15 cellular contexts compared by ENCODE assay signal in the genomic region with DNA sequence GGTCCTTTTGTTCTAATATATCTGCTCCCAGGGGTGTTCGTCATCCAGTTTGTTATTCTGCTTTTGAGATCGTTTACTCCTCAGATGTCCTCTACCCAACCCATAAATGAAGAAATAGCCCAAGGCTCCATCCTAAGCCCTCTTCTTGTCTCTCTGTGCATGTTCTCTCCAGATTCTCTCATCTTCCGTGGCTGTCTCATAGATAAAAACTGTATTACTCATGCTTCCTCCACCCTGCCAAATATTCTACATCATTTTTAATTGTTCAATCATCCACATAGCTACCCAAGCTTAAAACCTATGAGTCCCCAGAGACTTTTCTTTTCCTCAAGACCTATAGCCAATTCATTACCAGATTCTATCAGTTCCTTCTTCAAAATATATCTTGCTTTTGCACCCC. TPM values are rescaled to one million over a fixed set of nuclear protein-coding genes. Genes with fewer than 3 reads are reported as not detected.
DNase-seq lines count a peak whose midpoint lies in the region; ATAC-seq, FAIRE-seq and TF ChIP-seq lines count a peak whose summit lies in the region.
"Had no signal": no experiment of that assay in that cellular context is flagged by ENCODE, and none has a peak within 500 bp of the region (broad histone marks: within the 10 kb centered on the region; RNA-seq: fewer than 3 reads in every experiment).

No MANE protein-coding gene starts in this region.

- peaks cover 3% of the 10 kb centered on the region for H3K27me3 Mint-ChIP-seq in mesothelial cell of epicardium (ENCODE audit: low read depth)
- H3K27me3 Mint-ChIP-seq in naive thymus-derived CD8-positive, alpha-beta T cell, result peaks cover 4 to 20% (median 14%) of the 10 kb centered on the region in 5 donors

- no peak overlapping the region for H3K27ac ChIP-seq in prostate gland
- H3K27ac ChIP-seq: hepatocyte had no signal

- H3K4me1 ChIP-seq in prostate gland (replicated peaks), result no peaks in the 10 kb centered on the region

- no peaks in the 10 kb centered on the region for H3K9me3 ChIP-seq in prostate gland

- WGBS in prostate gland, result 78% methylated on average over 3 of the region's 3 CpGs

- intact Hi-C loops in prostate gland (cut with DNase I), result no loop called here

- H3K36me3 Mint-ChIP-seq in mesothelial cell of epicardium, result no peaks in the 10 kb centered on the region
- H3K36me3 Mint-ChIP-seq in naive thymus-derived CD8-positive, alpha-beta T cell, result no peaks in the 10 kb centered on the region
- H3K36me3 Mint-ChIP-seq: IgD-negative memory B cell had no signal

- H3K27ac Mint-ChIP-seq in mesothelial cell of epicardium, result no peak overlapping the region
- H3K27ac Mint-ChIP-seq in naive thymus-derived CD8-positive, alpha-beta T cell, result no peak overlapping the region

- ATAC-seq in HG02981 (IDR thresholded peaks at IDR 0.05; ENCODE audit: unreplicated experiment), result no peak
- ATAC-seq in naive thymus-derived CD8-positive, alpha-beta T cell, result no peak

- H3K4me3 ChIP-seq in fibroblast of pulmonary artery (replicated peaks; ENCODE audit: low read depth, low read length) (no peak overlapping the region), prostate gland (no peak overlapping the region)
- H3K4me3 ChIP-seq: hepatocyte had no signal

- no peak for TF ChIP-seq CTCF in fibroblast of pulmonary artery (IDR thresholded peaks at IDR 0.05; ENCODE audit: low read length, missing control alignments)
- no peak for TF ChIP-seq CTCF in prostate gland (IDR thresholded peaks at IDR 0.05)
- TF ChIP-seq CTCF in mesothelial cell of epicardium (IDR thresholded peaks at IDR 0.05; ENCODE audit: unreplicated experiment), result no peak

- peaks cover 3% of the 10 kb centered on the region for H3K4me1 Mint-ChIP-seq in mesothelial cell of epicardium
- peaks cover 0 to 10% (median 0%) of the 10 kb centered on the region in 4 donors for H3K4me1 Mint-ChIP-seq in naive thymus-derived CD8-positive, alpha-beta T cell

- peak; percentile 76 for FAIRE-seq in H54 (lab: Jason Lieb, UNC)

- DNase-seq in A172 (ENCODE audit: low spot score) (peak; percentile 72), H54 (ENCODE audit: insufficient read length, low spot score) (no peak), SW 1271 (lab: John Stamatoyannopoulos, UW) (peak; percentile 13 to 41), fibroblast of pulmonary artery (ENCODE audit: low read depth) (peak; percentile 68), prostate gland (ENCODE audit: low spot score) (no peak), mesothelial cell of epicardium (ENCODE audit: low spot score in 2 of 2, unreplicated experiment in 2 of 2) (no peak)
- no peak for DNase-seq in naive thymus-derived CD8-positive, alpha-beta T cell
- DNase-seq: activated CD8-positive, alpha-beta memory T cell treated with anti-CD3 and anti-CD28 coated beads, Interleukin-2, amount 50 U/mL, for 48 hours; DMS79 treated with DMSO at 0.1 percent for 48 hours; NCI-H146; NCI-H69; SHP77 treated with DMSO at 0.1 percent for 48 hours had no signal

- no peaks in the 10 kb centered on the region for H3K9me3 Mint-ChIP-seq in mesothelial cell of epicardium
- no peaks in the 10 kb centered on the region for H3K9me3 Mint-ChIP-seq in naive thymus-derived CD8-positive, alpha-beta T cell

- POLR2A ChIA-PET in naive thymus-derived CD8-positive, alpha-beta T cell (lab: Charles Lee), result no interaction called here

- TF ChIP-seq POLR2A in H54 (IDR thresholded peaks at IDR 0.05; ENCODE audit: low read depth, low read length), result no peak
- no peak for TF ChIP-seq POLR2A in prostate gland (IDR thresholded peaks at IDR 0.05)

- no peaks in the 10 kb centered on the region for H3K27me3 ChIP-seq in prostate gland (replicated peaks; ENCODE audit: insufficient read depth)
- H3K27me3 ChIP-seq: hepatocyte had no signal

- H3K4me3 Mint-ChIP-seq in mesothelial cell of epicardium, result no peak overlapping the region
- no peak overlapping the region for H3K4me3 Mint-ChIP-seq in naive thymus-derived CD8-positive, alpha-beta T cell
- H3K4me3 Mint-ChIP-seq: IgD-negative memory B cell had no signal

- H3K36me3 ChIP-seq in prostate gland, result no peaks in the 10 kb centered on the region

RNA-seq across cellular contexts. Expression of gene CAV1, which starts 44.9 kb away (rescaled TPM):
- 177 and 219 TPM in 2 replicates for total RNA-seq in A172 (2014; rRNA removed; shearing (Covaris generic))
- total RNA-seq in prostate gland (100 to 1,000 TPM in 1 of 2 donors, 10 to 100 TPM in 1; 54.0 to 114 TPM), mesothelial cell of epicardium (2.6 to 3.4 TPM (median 2.7 TPM) in 3 replicates)
- not detected for total RNA-seq in naive thymus-derived CD8-positive, alpha-beta T cell
- polyA plus RNA-seq in naive thymus-derived CD8-positive, alpha-beta T cell, result not detected

Comparison
In these comparisons a context has a peak if more than half of its experiments do, and no peak if none do; other contexts are left out.
1. DNase-seq: peak in A172 (single experiment), SW 1271 (2 of 2) and fibroblast of pulmonary artery (single experiment); none in H54 (single experiment), prostate gland (single experiment), mesothelial cell of epicardium (0 of 2) and naive thymus-derived CD8-positive, alpha-beta T cell (0 of 10).
2. RNA of gene CAV1, which starts 44.9 kb away (total RNA-seq): 177 to 219 TPM in A172 and 54.0 to 114 TPM in prostate gland; 2.6 to 3.4 TPM in mesothelial cell of epicardium and not detected in naive thymus-derived CD8-positive, alpha-beta T cell; every median in the first group is over 10 times any median in the second.